In the genomic region with DNA sequence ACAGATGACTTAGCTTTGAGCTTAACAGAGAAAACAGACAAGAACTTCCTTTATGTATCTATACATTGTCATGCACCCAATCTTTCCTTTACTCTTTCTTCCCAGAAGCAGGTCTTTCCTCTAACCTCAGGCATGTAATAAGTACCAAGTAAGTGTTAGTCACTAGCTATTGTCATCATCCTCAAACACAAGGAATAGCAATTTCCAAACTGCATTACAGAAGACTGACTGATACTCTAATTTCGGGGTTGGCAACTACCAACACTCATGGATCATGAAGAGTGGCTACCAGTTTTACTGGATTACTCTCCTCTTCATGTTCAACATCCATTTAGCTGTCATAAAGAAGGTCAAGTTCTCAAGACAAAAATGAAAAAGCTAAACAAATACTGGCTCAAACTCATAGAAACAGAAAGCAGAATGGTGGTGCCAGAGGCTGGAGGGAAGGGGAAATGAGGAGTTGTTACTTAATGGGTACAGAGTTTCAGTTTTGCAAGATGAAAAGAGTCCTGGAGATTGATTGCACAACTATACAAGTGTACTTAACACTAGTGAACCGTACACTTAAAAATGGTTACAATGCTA, we compare ENCODE assay signal across 8 cellular contexts.
A peak's percentile ranks its signal among the peaks of the same experiment; 100 is the strongest.
DNase-seq lines count a peak whose midpoint lies in the region; ATAC-seq, FAIRE-seq and TF ChIP-seq lines count a peak whose summit lies in the region.

No MANE protein-coding gene starts in this region.

- H3K27me3 ChIP-seq in Peyer's patch (no peaks in the 10 kb centered on the region), rectal smooth muscle tissue (ENCODE audit: control insufficient read depth, insufficient read depth, low read length) (no peaks in the 10 kb centered on the region)

- DNase-seq in GM12892 (ENCODE audit: insufficient read length) (no peak), Peyer's patch (no peak), epithelial cell of esophagus (ENCODE audit: low read depth) (peak; percentile 96), NCI-H774 (lab: John Stamatoyannopoulos, UW) (no peak), NCI-H146 (lab: John Stamatoyannopoulos, UW) (no peak), NCI-H187 (lab: John Stamatoyannopoulos, UW) (no peak)

- H3K9ac ChIP-seq in rectal smooth muscle tissue (ENCODE audit: low read length), result no peak overlapping the region

- H3K4me3 ChIP-seq in Peyer's patch (no peak overlapping the region), epithelial cell of esophagus (ENCODE audit: low read length) (no peak overlapping the region), rectal smooth muscle tissue (ENCODE audit: low read length) (no peak overlapping the region)

- peaks cover 0 to 41% (median 10%) of the 10 kb centered on the region in 4 donors for H3K4me1 ChIP-seq in Peyer's patch
- peaks cover 38% of the 10 kb centered on the region for H3K4me1 ChIP-seq in rectal smooth muscle tissue (ENCODE audit: control insufficient read depth, insufficient read depth, low read length)

- H3K27ac ChIP-seq in Peyer's patch (peak overlapping the region; percentile 18 to 61 (median 38)), rectal smooth muscle tissue (ENCODE audit: low read depth, low read length) (peak overlapping the region; percentile 60)

- H3K9me3 ChIP-seq in Peyer's patch, result no peaks in the 10 kb centered on the region

- no peak for TF ChIP-seq POLR2A in GM12892 (IDR thresholded peaks at IDR 0.05; ENCODE audit: low read depth, low read length)
- TF ChIP-seq POLR2A in Peyer's patch (IDR thresholded peaks at IDR 0.05), result no peak

- ATAC-seq in HG02763 (IDR thresholded peaks at IDR 0.05; ENCODE audit: unreplicated experiment), result peak; percentile 43

- H3K36me3 ChIP-seq in Peyer's patch (no peaks in the 10 kb centered on the region), rectal smooth muscle tissue (ENCODE audit: control insufficient read depth, insufficient read depth, low read length) (no peaks in the 10 kb centered on the region)

- FAIRE-seq in GM12892 (lab: Jason Lieb, UNC), result peak; percentile 84

- TF ChIP-seq CTCF in Peyer's patch (IDR thresholded peaks at IDR 0.05), result no peak
- no peak for TF ChIP-seq CTCF in epithelial cell of esophagus (IDR thresholded peaks at IDR 0.05; ENCODE audit: insufficient read depth, low read depth, low read length, missing control alignments)
